In genomic region chr12:30756074-30756473, GRCh38 we compare ENCODE assay signal across 1 cellular context.
TF ChIP-seq lines count a peak whose summit lies in the region.

No MANE protein-coding gene starts in this region.

TF ChIP-seq in A549, 52 proteins besides CTCF, POLR2A, EP300 and RAD21 (continued from another document):
- TF ChIP-seq EHF (CRISPR knock-in tag; IDR thresholded peaks at IDR 0.05) (no peak), ZFP36 (IDR thresholded peaks at IDR 0.05; ENCODE audit: borderline replicate concordance, partially characterized antibody) (no peak), ESRRA (IDR thresholded peaks at IDR 0.05; ENCODE audit: borderline replicate concordance, low read length) (no peak), KDM5A (IDR thresholded peaks at IDR 0.05) (no peak), HEYL (CRISPR knock-in tag; IDR thresholded peaks at IDR 0.05) (no peak), HOXA7 (CRISPR knock-in tag; IDR thresholded peaks at IDR 0.05) (no peak), ATOH8 (CRISPR knock-in tag; IDR thresholded peaks at IDR 0.05; ENCODE audit: low read depth) (no peak)
